1 cellular context compared by ENCODE assay signal in genomic region chr3:81760924-81761903, GRCh38.
TF ChIP-seq lines count a peak whose summit lies in the region.

TSS of gene GBE1 (minus strand) at chr3:81761645. CDS start at chr3:81761517, 128 bp downstream.

TF ChIP-seq in GM12878, 131 proteins besides CTCF, POLR2A, EP300 and RAD21 (continued from another document and continues in another):
- TF ChIP-seq SP1 (IDR thresholded peaks at IDR 0.05; ENCODE audit: low read depth, low read length): peak; percentile 36
- peak; percentile 26 for TF ChIP-seq ZNF592 (IDR thresholded peaks at IDR 0.05)
- no peak; the same call in 1 of the 2 replicates for TF ChIP-seq FOXM1 (IDR thresholded peaks at IDR 0.05; ENCODE audit: low read depth, low read length)
- no peak; the same call in 1 of the 2 replicates for TF ChIP-seq ZNF217 (IDR thresholded peaks at IDR 0.05)
- no peak for TF ChIP-seq ZZZ3 (IDR thresholded peaks at IDR 0.05; ENCODE audit: control insufficient read depth, insufficient read length, low read depth)
- peak; percentile 89 for TF ChIP-seq NBN (IDR thresholded peaks at IDR 0.05)
- no peak for TF ChIP-seq HDAC2 (IDR thresholded peaks at IDR 0.05)
- peak; percentile 100 for TF ChIP-seq MLLT1 (IDR thresholded peaks at IDR 0.05)
- TF ChIP-seq POLR2AphosphoS5 (IDR thresholded peaks at IDR 0.05; ENCODE audit: low read length): peak; percentile 96
- no peak for TF ChIP-seq IRF3 (IDR thresholded peaks at IDR 0.05)
- TF ChIP-seq BACH1 (IDR thresholded peaks at IDR 0.05; ENCODE audit: borderline replicate concordance): peak; percentile 55
- TF ChIP-seq TAF1 (IDR thresholded peaks at IDR 0.05; ENCODE audit: borderline replicate concordance, low read depth, low read length): peak; percentile 85
- peak; percentile 22; the same call in 1 of the 2 replicates for TF ChIP-seq ZNF384 (IDR thresholded peaks at IDR 0.05; ENCODE audit: borderline replicate concordance, low read depth, low read length)
- TF ChIP-seq TCF7 (IDR thresholded peaks at IDR 0.05; ENCODE audit: borderline replicate concordance): peak; percentile 53; the same call in 1 of the 2 replicates
- peak; percentile 96 for TF ChIP-seq MEF2B (IDR thresholded peaks at IDR 0.05; ENCODE audit: partially characterized antibody, poor library complexity, severe bottlenecking)
- TF ChIP-seq CBX5 (IDR thresholded peaks at IDR 0.05; ENCODE audit: low read depth): peak; percentile 92
- TF ChIP-seq E4F1 (IDR thresholded peaks at IDR 0.05; ENCODE audit: borderline replicate concordance, partially characterized antibody): no peak
- TF ChIP-seq SMAD5 (IDR thresholded peaks at IDR 0.05; ENCODE audit: low read depth): peak; percentile 74; the same call in 1 of the 2 replicates
- TF ChIP-seq BHLHE40 (IDR thresholded peaks at IDR 0.05; ENCODE audit: borderline replicate concordance in 1 of 2, low read depth in 2 of 2, low read length in 1 of 2): peak; percentile 95 to 96
- TF ChIP-seq ZBED1 (IDR thresholded peaks at IDR 0.05; ENCODE audit: borderline replicate concordance): peak; percentile 26; the same call in 1 of the 2 replicates
- no peak for TF ChIP-seq E2F8 (IDR thresholded peaks at IDR 0.05; ENCODE audit: low read depth, partially characterized antibody)
- 0 out of 2 replicates have a peak, but pooled peaks have one; percentile 27 for TF ChIP-seq HSF1 (IDR thresholded peaks at IDR 0.05; ENCODE audit: low read depth, low read length)
- peak; percentile 99 for TF ChIP-seq ASH2L (IDR thresholded peaks at IDR 0.05; ENCODE audit: borderline replicate concordance, low read depth)
- TF ChIP-seq MYC (IDR thresholded peaks at IDR 0.05; ENCODE audit: insufficient read depth, insufficient read length, insufficient replicate concordance, low read length, severe bottlenecking): no peak
- peak; percentile 80 to 88 for TF ChIP-seq IKZF2 (IDR thresholded peaks at IDR 0.05)
- TF ChIP-seq GABPA (IDR thresholded peaks at IDR 0.05; ENCODE audit: low read depth): 0 out of 2 replicates have a peak, but pooled peaks have one; percentile 18
- TF ChIP-seq PBX3 (IDR thresholded peaks at IDR 0.05; ENCODE audit: insufficient replicate concordance, low read depth, low read length): no peak
- TF ChIP-seq ZBTB33 (IDR thresholded peaks at IDR 0.05): no peak
- peak; percentile 96 for TF ChIP-seq IKZF1 (conservative IDR thresholded peaks at IDR 0.05)
- TF ChIP-seq FOXK2 (IDR thresholded peaks at IDR 0.05): no peak
- TF ChIP-seq HDAC6 (IDR thresholded peaks at IDR 0.05; ENCODE audit: unreplicated experiment): no peak
- TF ChIP-seq YBX1 (IDR thresholded peaks at IDR 0.05): no peak
- no peak for TF ChIP-seq USF2 (IDR thresholded peaks at IDR 0.05; ENCODE audit: borderline replicate concordance, low read depth, low read length)
- peak; percentile 89 for TF ChIP-seq EED (IDR thresholded peaks at IDR 0.05; ENCODE audit: low read depth)
- no peak for TF ChIP-seq ESRRA (IDR thresholded peaks at IDR 0.05; ENCODE audit: low read length)
- TF ChIP-seq NRF1 (conservative IDR thresholded peaks at IDR 0.05; ENCODE audit: low read depth, low read length): 0 out of 2 replicates have a peak, but pooled peaks have one; percentile 8
